In the genomic region with DNA sequence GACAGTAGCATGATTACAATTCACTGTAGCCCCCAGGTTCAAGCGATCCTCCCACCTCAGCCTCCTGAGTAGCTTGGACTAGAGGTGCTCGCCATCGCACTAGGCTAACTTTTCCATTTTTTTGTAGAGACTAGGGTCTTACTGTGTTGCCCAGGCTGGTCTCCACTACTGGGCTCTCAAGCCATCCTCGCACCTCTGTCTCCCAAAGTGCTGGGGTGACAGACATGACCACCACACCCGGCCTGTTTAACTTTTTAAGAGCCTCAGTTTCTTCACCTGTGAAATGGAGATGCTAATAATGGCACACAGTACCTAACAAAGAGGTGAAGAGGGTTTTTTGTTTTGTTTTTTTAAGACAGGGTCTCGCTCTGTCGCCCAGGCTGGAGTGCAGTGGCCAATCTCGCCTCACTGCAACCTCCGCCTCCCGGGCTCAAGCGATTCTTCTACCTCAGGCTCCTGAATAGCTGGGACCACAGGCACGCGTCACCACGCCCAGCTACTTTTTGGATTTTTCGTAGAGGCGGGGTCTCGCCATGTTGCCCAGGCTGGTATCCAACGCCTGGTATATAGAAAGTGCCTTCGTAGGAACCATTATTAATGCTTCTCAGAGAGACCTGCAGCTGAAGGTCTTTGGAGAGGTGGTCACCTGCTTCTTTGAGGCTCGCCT, we compare ENCODE assay signal across 8 cellular contexts. TPM values are rescaled to one million over a fixed set of nuclear protein-coding genes. Genes with fewer than 3 reads are reported as not detected.
DNase-seq lines count a peak whose midpoint lies in the region; ATAC-seq and TF ChIP-seq lines count a peak whose summit lies in the region.

No MANE protein-coding gene starts in this region.

- H3K27ac Mint-ChIP-seq in T-helper 2 cell treated with Interferon-gamma antibody and Interleukin-4, amounts not matched to agents 5 μg/mL and 100 μg/mL, for 36 hours = peak overlapping the region; percentile 96

- peaks cover 23% of the 10 kb centered on the region for H3K36me3 Mint-ChIP-seq in T-helper 2 cell treated with Interferon-gamma antibody and Interleukin-4, amounts not matched to agents 5 μg/mL and 100 μg/mL, for 36 hours (ENCODE audit: low read depth)

- TF ChIP-seq POLR2A in sigmoid colon (IDR thresholded peaks at IDR 0.05) = no peak

- H3K9me3 Mint-ChIP-seq in T-helper 2 cell treated with Interferon-gamma antibody and Interleukin-4, amounts not matched to agents 5 μg/mL and 100 μg/mL, for 36 hours = no peaks in the 10 kb centered on the region

- peak overlapping the region; percentile 90 to 98 (median 96) for H3K27ac ChIP-seq in sigmoid colon

- TF ChIP-seq EP300 in sigmoid colon (IDR thresholded peaks at IDR 0.05) = no peak

- no peaks in the 10 kb centered on the region for H3K27me3 ChIP-seq in sigmoid colon

- H3K9me3 ChIP-seq in sigmoid colon = no peaks in the 10 kb centered on the region

- H3K4me3 ChIP-seq in fibroblast of pulmonary artery (replicated peaks; ENCODE audit: low read depth, low read length) (peak overlapping the region; percentile 90), sigmoid colon (peak overlapping the region; percentile 66 to 80 (median 70))

- H3K4me1 Mint-ChIP-seq in T-helper 2 cell treated with Interferon-gamma antibody and Interleukin-4, amounts not matched to agents 5 μg/mL and 100 μg/mL, for 36 hours (ENCODE audit: low read depth) = peaks cover 34% of the 10 kb centered on the region

- peaks cover 0 to 13% (median 0%) of the 10 kb centered on the region in 4 donors for H3K36me3 ChIP-seq in sigmoid colon

- peaks cover 0 to 38% (median 28%) of the 10 kb centered on the region in 4 donors for H3K4me1 ChIP-seq in sigmoid colon

- intact Hi-C loops in sigmoid colon (cut with DNase I) = loop anchor here (2.0 kb wide), 2 partner anchors 65 to 377 kb away; a partner anchor contains a TSS

- peak overlapping the region; percentile 85 for H3K4me3 Mint-ChIP-seq in T-helper 2 cell treated with Interferon-gamma antibody and Interleukin-4, amounts not matched to agents 5 μg/mL and 100 μg/mL, for 36 hours

- 62 to 63% methylated on average over 20 of the region's 20 CpGs for WGBS in sigmoid colon, 2 donors

- no peaks in the 10 kb centered on the region for H3K27me3 Mint-ChIP-seq in T-helper 2 cell treated with Interferon-gamma antibody and Interleukin-4, amounts not matched to agents 5 μg/mL and 100 μg/mL, for 36 hours (ENCODE audit: low read depth)

- no peak for DNase-seq in T-helper 2 cell treated with Interferon-gamma antibody and Interleukin-4, amounts not matched to agents 5 μg/mL and 100 μg/mL, for 36 hours (ENCODE audit: low spot score)
- DNase-seq in fibroblast of pulmonary artery (ENCODE audit: low read depth) = no peak
- DNase-seq in sigmoid colon = no peak
- DNase-seq in NCI-H187 treated with DMSO at 0.1 percent for 48 hours (lab: John Stamatoyannopoulos, UW) = no peak
- no peak for DNase-seq in HPDE6-E6E7 (ENCODE audit: extremely low spot score)
- no peak for DNase-seq in HCEC 1CT
- no peak for DNase-seq in central memory CD4-positive, alpha-beta T cell

- no peak for TF ChIP-seq CTCF in fibroblast of pulmonary artery (IDR thresholded peaks at IDR 0.05; ENCODE audit: low read length, missing control alignments)
- TF ChIP-seq CTCF in sigmoid colon (IDR thresholded peaks at IDR 0.05) = no peak

- ATAC-seq in GM21526 (IDR thresholded peaks at IDR 0.05; ENCODE audit: low FRiP score, unreplicated experiment) = peak; percentile 0

RNA-seq across cellular contexts. Expression of a gene that starts 0.6 kb away (rescaled TPM):
- total RNA-seq in sigmoid colon = 10 to 100 TPM; 11.1 to 19.6 (median 13.7) TPM
- polyA plus RNA-seq in sigmoid colon = 10 to 100 TPM; 53.1 to 54.1 (median 53.2) TPM

RNA-seq across cellular contexts. Expression of a gene that starts 20.0 kb away (rescaled TPM):
- 100 to 1,000 TPM; 178 to 251 (median 201) TPM for total RNA-seq in sigmoid colon
- 10 to 100 TPM in 2 of 3 donors, 1 to 10 TPM in 1; 8.3 to 66.2 (median 13.2) TPM for polyA plus RNA-seq in sigmoid colon

RNA-seq across cellular contexts. Expression of a gene that starts 25.7 kb away (rescaled TPM):
- total RNA-seq in sigmoid colon = 10 to 100 TPM; 15.0 to 23.3 (median 16.6) TPM
- polyA plus RNA-seq in sigmoid colon = 10 to 100 TPM; 13.6 to 26.9 (median 16.8) TPM

RNA-seq across cellular contexts. Expression of a gene that starts 34.7 kb away (rescaled TPM):
- total RNA-seq in sigmoid colon = 10 to 100 TPM; 49.2 to 80.4 (median 57.0) TPM
- polyA plus RNA-seq in sigmoid colon = 10 to 100 TPM; 58.5 to 75.2 (median 63.1) TPM

RNA-seq across cellular contexts. Expression of a gene that starts 38.6 kb away (rescaled TPM):
- 10 to 100 TPM; 10.2 to 35.7 (median 25.7) TPM for total RNA-seq in sigmoid colon
- polyA plus RNA-seq in sigmoid colon = 100 to 1,000 TPM in 1 of 3 donors, 10 to 100 TPM in 2; 73.3 to 104 (median 95.5) TPM
